ENCODE assay signal across 16 cellular contexts in the genomic region with DNA sequence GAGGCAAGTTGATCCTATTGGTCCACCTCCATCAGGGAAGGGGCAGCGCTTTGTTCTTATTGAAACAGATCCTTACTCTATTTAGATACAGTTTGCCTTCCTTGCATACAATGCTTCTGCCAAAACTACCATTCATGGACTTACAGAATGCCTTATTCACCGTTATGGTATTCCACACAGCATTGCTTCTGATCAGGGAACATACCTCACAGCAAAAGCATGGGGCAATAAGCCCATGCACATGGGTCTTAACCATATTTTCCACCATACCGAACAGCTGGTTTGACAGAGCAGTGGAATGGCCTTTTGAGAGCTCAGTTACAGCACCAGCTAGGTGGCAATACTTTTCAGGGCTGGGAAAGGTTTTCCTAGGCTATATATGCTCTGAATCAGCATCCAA.
DNase-seq lines count a peak whose midpoint lies in the region; ATAC-seq and TF ChIP-seq lines count a peak whose summit lies in the region.
"Had no signal": no experiment of that assay in that cellular context is flagged by ENCODE, and none has a peak within 500 bp of the region (broad histone marks: within the 10 kb centered on the region; RNA-seq: fewer than 3 reads in every experiment).

No MANE protein-coding gene starts in this region.

- H3K9me3 ChIP-seq in GM23248 (ENCODE audit: low read depth): no peaks in the 10 kb centered on the region
- peaks cover 0 to 2% (median 0%) of the 10 kb centered on the region in 3 donors for H3K9me3 ChIP-seq in skeletal muscle tissue (ENCODE audit: control insufficient read depth in 3 of 3, low read length in 3 of 3)
- H3K9me3 ChIP-seq in lower lobe of right lung: no peaks in the 10 kb centered on the region
- H3K9me3 ChIP-seq: HAP-1 had no signal

- no peaks in the 10 kb centered on the region for H3K36me3 Mint-ChIP-seq in effector memory CD8-positive, alpha-beta T cell (ENCODE audit: insufficient read depth)
- H3K36me3 Mint-ChIP-seq: CD4-positive, CD25-positive, alpha-beta regulatory T cell had no signal

- intact Hi-C loops in lower lobe of right lung (cut with DNase I): no loop called here

- H3K27me3 Mint-ChIP-seq in effector memory CD8-positive, alpha-beta T cell: no peaks in the 10 kb centered on the region
- H3K27me3 Mint-ChIP-seq: B cell; CD4-positive, CD25-positive, alpha-beta regulatory T cell had no signal

- no peak for ATAC-seq in lower lobe of right lung
- ATAC-seq in effector memory CD8-positive, alpha-beta T cell (replicated peaks): no peak

- no peaks in the 10 kb centered on the region for H4K20me1 ChIP-seq in GM23248 (ENCODE audit: insufficient read depth)

- no peak overlapping the region for H3K4me2 ChIP-seq in GM23248 (ENCODE audit: unreplicated experiment)
- H3K4me2 ChIP-seq: PC-9 had no signal

- H3K79me2 ChIP-seq in GM23248 (ENCODE audit: insufficient read depth): no peaks in the 10 kb centered on the region

- H3K4me3 ChIP-seq in GM23248: no peak overlapping the region
- no peak overlapping the region for H3K4me3 ChIP-seq in fibroblast of the aortic adventitia (ENCODE audit: low read depth, low read length)
- H3K4me3 ChIP-seq in skeletal muscle tissue (ENCODE audit: low read length in 3 of 3): no peak overlapping the region
- no peak overlapping the region for H3K4me3 ChIP-seq in lower lobe of right lung
- H3K4me3 ChIP-seq: HAP-1, PC-9 had no signal

- peaks cover 3 to 7% of the 10 kb centered on the region in 2 donors for H3K9me3 Mint-ChIP-seq in effector memory CD8-positive, alpha-beta T cell

- H3K9ac ChIP-seq in GM23248: no peak overlapping the region
- H3K9ac ChIP-seq in skeletal muscle tissue (ENCODE audit: low read depth in 1 of 3, low read length in 3 of 3): no peak overlapping the region

- H3K36me3 ChIP-seq in GM23248 (ENCODE audit: low read depth): no peaks in the 10 kb centered on the region
- no peaks in the 10 kb centered on the region for H3K36me3 ChIP-seq in skeletal muscle tissue (ENCODE audit: control insufficient read depth in 3 of 3, insufficient read depth in 3 of 3, low read length in 3 of 3)
- H3K36me3 ChIP-seq in lower lobe of right lung: no peaks in the 10 kb centered on the region
- H3K36me3 ChIP-seq: HAP-1 had no signal

- H3K4me1 ChIP-seq in GM23248 (ENCODE audit: insufficient read depth): no peaks in the 10 kb centered on the region
- H3K4me1 ChIP-seq in skeletal muscle tissue (ENCODE audit: control insufficient read depth in 3 of 3, insufficient read depth in 3 of 3, low read length in 3 of 3): no peaks in the 10 kb centered on the region
- H3K4me1 ChIP-seq in lower lobe of right lung: no peaks in the 10 kb centered on the region
- H3K4me1 ChIP-seq: HAP-1 had no signal

- no peak overlapping the region for H3K4me3 Mint-ChIP-seq in effector memory CD8-positive, alpha-beta T cell
- H3K4me3 Mint-ChIP-seq: B cell; CD4-positive, CD25-positive, alpha-beta regulatory T cell had no signal

- H3K9me2 ChIP-seq in GM23248 (ENCODE audit: insufficient read depth): no peaks in the 10 kb centered on the region

- H3K4me1 Mint-ChIP-seq in effector memory CD8-positive, alpha-beta T cell (ENCODE audit: low read depth in 2 of 2): no peaks in the 10 kb centered on the region
- H3K4me1 Mint-ChIP-seq: B cell; CD4-positive, CD25-positive, alpha-beta regulatory T cell had no signal

- TF ChIP-seq CTCF in fibroblast of the aortic adventitia (IDR thresholded peaks at IDR 0.05; ENCODE audit: insufficient read depth, low read length) (no peak), lower lobe of right lung (IDR thresholded peaks at IDR 0.05) (no peak)

- no peaks in the 10 kb centered on the region for H3F3A ChIP-seq in GM23248 (ENCODE audit: insufficient read depth)

- no peak overlapping the region for H3K27ac Mint-ChIP-seq in effector memory CD8-positive, alpha-beta T cell
- H3K27ac Mint-ChIP-seq: B cell had no signal

- no peak overlapping the region for H2AFZ ChIP-seq in GM23248
- H2AFZ ChIP-seq: PC-9 had no signal

- WGBS in GM23248 (ENCODE audit: low coverage in 1 of 2, low lambda C conversion rate in 2 of 2, missing lambda C conversion rate in 2 of 2), 2 experiments: 26 to 33% methylated on average over 3 of the region's 3 CpGs

- H3K27ac ChIP-seq in GM23248 (no peak overlapping the region), skeletal muscle tissue (ENCODE audit: low read depth, low read length) (peak overlapping the region; percentile 26), lower lobe of right lung (no peak overlapping the region)
- H3K27ac ChIP-seq: PC-9 had no signal

- in situ Hi-C loops in GM23248 (cut with MboI): no loop called here

- H3K27me3 ChIP-seq in GM23248 (replicated peaks; ENCODE audit: insufficient read depth) (no peaks in the 10 kb centered on the region), skeletal muscle tissue (ENCODE audit: control insufficient read depth in 3 of 3, insufficient read depth in 3 of 3, low read length in 3 of 3) (no peaks in the 10 kb centered on the region), lower lobe of right lung (ENCODE audit: low read depth) (no peaks in the 10 kb centered on the region)

- peak; percentile 9 for DNase-seq in GM23248
- peak; percentile 11 for DNase-seq in astrocyte of the hippocampus (ENCODE audit: low read depth, low spot score)
- DNase-seq in fibroblast of the aortic adventitia (ENCODE audit: low read depth): peak; percentile 27
- no peak for DNase-seq in lower lobe of right lung
- no peak for DNase-seq in effector memory CD8-positive, alpha-beta T cell
- no peak for DNase-seq in NCI-H1436 treated with DMSO at 0.1 percent for 48 hours (lab: John Stamatoyannopoulos, UW)
- DNase-seq: CD4-positive, CD25-positive, alpha-beta regulatory T cell; KG1; NCI-H146; NCI-H2081; NCI-H510A; NCI-H774; PC-9 had no signal

Comparison
In these comparisons a context has a peak if more than half of its experiments do, and no peak if none do; other contexts are left out.
1. DNase-seq: peak in GM23248 (single experiment), astrocyte of the hippocampus (single experiment) and fibroblast of the aortic adventitia (single experiment); none in lower lobe of right lung (single experiment), effector memory CD8-positive, alpha-beta T cell (0 of 3) and NCI-H1436 treated with DMSO at 0.1 percent for 48 hours (single experiment).